In genomic region chr6:90219168-90219985, GRCh38 we compare ENCODE assay signal across 8 cellular contexts.
A peak's percentile ranks its signal among the peaks of the same experiment; 100 is the strongest.
DNase-seq lines count a peak whose midpoint lies in the region; ATAC-seq, FAIRE-seq and TF ChIP-seq lines count a peak whose summit lies in the region.

No MANE protein-coding gene starts in this region.

- intact Hi-C loops in pancreas (cut with DNase I), result no loop called here
- intact Hi-C loops in activated T-helper 1 cell treated with anti-CD3 and anti-CD28 coated beads, Interleukin-12 subunit alpha, Interleukin-12 subunit beta, Interleukin-2, Interleukin-4 antibody, amounts not matched to agents 30 ng/mL and 10 ng/mL and 1 ng/mL, durations not matched to agents 14 hours and 24 hours and 36 hours (cut with micrococcal nuclease), result loop anchor here (1.0 to 2.0 kb wide), 4 partner anchors 15 to 267 kb away; no protein-coding TSS in a partner anchor

- H3K4me3 Mint-ChIP-seq in activated T-helper 1 cell treated with anti-CD3 and anti-CD28 coated beads, Interleukin-12 subunit alpha, Interleukin-12 subunit beta, Interleukin-2, Interleukin-4 antibody, amounts not matched to agents 30 ng/mL and 10 ng/mL and 1 ng/mL, durations not matched to agents 14 hours and 24 hours and 36 hours, result no peak overlapping the region

- H3K27me3 ChIP-seq in pancreas, result no peaks in the 10 kb centered on the region

- H3K9me3 Mint-ChIP-seq in activated T-helper 1 cell treated with anti-CD3 and anti-CD28 coated beads, Interleukin-12 subunit alpha, Interleukin-12 subunit beta, Interleukin-2, Interleukin-4 antibody, amounts not matched to agents 30 ng/mL and 10 ng/mL and 1 ng/mL, durations not matched to agents 14 hours and 24 hours and 36 hours, result peaks cover 17% of the 10 kb centered on the region

- H3K27ac Mint-ChIP-seq in activated T-helper 1 cell treated with anti-CD3 and anti-CD28 coated beads, Interleukin-12 subunit alpha, Interleukin-12 subunit beta, Interleukin-2, Interleukin-4 antibody, amounts not matched to agents 30 ng/mL and 10 ng/mL and 1 ng/mL, durations not matched to agents 14 hours and 24 hours and 36 hours, result no peak overlapping the region

- 16 to 21% methylated on average over 14 of the region's 14 CpGs for WGBS in pancreas, 2 donors

- POLR2A ChIA-PET in RWPE1 (lab: Yijun Ruan, JAX; ENCODE audit: low non-redundant PET), result interaction anchor here (0.6 kb wide), 1 partner anchor 517 kb away, joined by 5 read pairs; no protein-coding TSS in a partner anchor

- H3K27ac ChIP-seq in RWPE1 (peak overlapping the region; percentile 94), pancreas (peak overlapping the region; percentile 91 to 98 (median 95))

- no peaks in the 10 kb centered on the region for H3K4me1 Mint-ChIP-seq in activated T-helper 1 cell treated with anti-CD3 and anti-CD28 coated beads, Interleukin-12 subunit alpha, Interleukin-12 subunit beta, Interleukin-2, Interleukin-4 antibody, amounts not matched to agents 30 ng/mL and 10 ng/mL and 1 ng/mL, durations not matched to agents 14 hours and 24 hours and 36 hours (ENCODE audit: low read depth)

- DNase-seq in AG20443 (ENCODE audit: low spot score), result peak; percentile 64
- DNase-seq in RWPE1 (ENCODE audit: low spot score), result no peak
- peak; percentile 74 for DNase-seq in fibroblast of pulmonary artery (ENCODE audit: low read depth)
- DNase-seq in pancreas, result peak in 4 of 6 donors; percentile 35 to 56 (median 44)
- DNase-seq in stimulated activated CD4-positive, alpha-beta T cell treated with anti-CD3 and anti-CD28 coated beads, Interleukin-4, amount 100 ng/mL, for 4 hours, result no peak
- no peak for DNase-seq in activated T-helper 1 cell treated with anti-CD3 and anti-CD28 coated beads, Interleukin-12 subunit alpha, Interleukin-12 subunit beta, Interleukin-2, Interleukin-4 antibody, amounts not matched to agents 30 ng/mL and 10 ng/mL and 1 ng/mL, durations not matched to agents 14 hours and 24 hours and 36 hours (ENCODE audit: low spot score)
- DNase-seq in activated CD8-positive, alpha-beta memory T cell treated with anti-CD3 and anti-CD28 coated beads for 24 hours, result no peak

- H3K36me3 ChIP-seq in pancreas, result no peaks in the 10 kb centered on the region

- ATAC-seq in HG02678 (IDR thresholded peaks at IDR 0.05; ENCODE audit: unreplicated experiment) (peak; percentile 3), pancreas (peak; percentile 31 to 55 (median 41))

- H3K4me3 ChIP-seq in fibroblast of pulmonary artery (replicated peaks; ENCODE audit: low read depth, low read length) (no peak overlapping the region), pancreas (peak overlapping the region in 2 of 4 donors; percentile 29 to 33)

- H3K36me3 Mint-ChIP-seq in activated T-helper 1 cell treated with anti-CD3 and anti-CD28 coated beads, Interleukin-12 subunit alpha, Interleukin-12 subunit beta, Interleukin-2, Interleukin-4 antibody, amounts not matched to agents 30 ng/mL and 10 ng/mL and 1 ng/mL, durations not matched to agents 14 hours and 24 hours and 36 hours (ENCODE audit: low read depth), result peaks cover 27% of the 10 kb centered on the region

- FAIRE-seq in pancreas (lab: Jason Lieb, UNC), result peak; percentile 32

- TF ChIP-seq CTCF in RWPE1 (conservative IDR thresholded peaks at IDR 0.05; ENCODE audit: low read depth), result no peak
- no peak for TF ChIP-seq CTCF in fibroblast of pulmonary artery (IDR thresholded peaks at IDR 0.05; ENCODE audit: low read length, missing control alignments)
- no peak for TF ChIP-seq CTCF in pancreas (IDR thresholded peaks at IDR 0.05)

- H3K4me1 ChIP-seq in pancreas, result peaks cover 22 to 44% (median 40%) of the 10 kb centered on the region in 3 donors

- CTCF ChIA-PET in RWPE1 (lab: Yijun Ruan, JAX), result interaction anchor here (0.6 to 1.0 kb wide), 2 partner anchors 42 to 279 kb away, joined by 4 read pairs; no protein-coding TSS in a partner anchor

- no peaks in the 10 kb centered on the region for H3K27me3 Mint-ChIP-seq in activated T-helper 1 cell treated with anti-CD3 and anti-CD28 coated beads, Interleukin-12 subunit alpha, Interleukin-12 subunit beta, Interleukin-2, Interleukin-4 antibody, amounts not matched to agents 30 ng/mL and 10 ng/mL and 1 ng/mL, durations not matched to agents 14 hours and 24 hours and 36 hours (ENCODE audit: insufficient read depth)

- H3K9me3 ChIP-seq in pancreas, result no peaks in the 10 kb centered on the region

Comparison
In these comparisons a context has a peak if more than half of its experiments do, and no peak if none do; other contexts are left out.
1. DNase-seq: peak in AG20443 (single experiment), fibroblast of pulmonary artery (single experiment) and pancreas (4 of 6); none in RWPE1 (single experiment), stimulated activated CD4-positive, alpha-beta T cell treated with anti-CD3 and anti-CD28 coated beads, Interleukin-4, amount 100 ng/mL, for 4 hours (0 of 2), activated T-helper 1 cell treated with anti-CD3 and anti-CD28 coated beads, Interleukin-12 subunit alpha, Interleukin-12 subunit beta, Interleukin-2, Interleukin-4 antibody, amounts not matched to agents 30 ng/mL and 10 ng/mL and 1 ng/mL, durations not matched to agents 14 hours and 24 hours and 36 hours (single experiment) and activated CD8-positive, alpha-beta memory T cell treated with anti-CD3 and anti-CD28 coated beads for 24 hours (single experiment).